Comparison of ENCODE assay signal across 24 cellular contexts in the genomic region with DNA sequence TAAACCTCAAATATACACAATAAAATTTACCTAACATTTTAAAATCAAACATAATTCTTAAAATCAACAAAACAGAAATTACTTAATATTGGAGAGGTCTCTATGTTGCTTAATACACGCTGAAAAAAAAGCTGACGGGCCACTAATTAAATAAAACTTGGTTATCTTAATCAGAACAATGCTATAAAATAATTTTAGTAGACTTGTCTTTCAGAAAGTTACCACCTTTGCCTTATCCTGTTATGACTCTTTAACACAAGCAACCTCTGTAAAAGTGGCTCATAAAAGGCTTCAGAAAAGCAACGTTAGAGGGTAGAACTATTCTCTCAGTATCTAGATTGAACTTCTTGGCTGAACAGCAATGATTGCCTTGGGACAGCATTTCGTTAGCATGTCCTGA.
"Had no signal": no experiment of that assay in that cellular context is flagged by ENCODE, and none has a peak within 500 bp of the region (broad histone marks: within the 10 kb centered on the region; RNA-seq: fewer than 3 reads in every experiment).

No MANE protein-coding gene starts in this region.

- DNase-seq: colonic mucosa; cortex of kidney; dermis blood vessel endothelial cell; dorsolateral prefrontal cortex; effector CD4-positive, alpha-beta T cell; effector CD8-positive, alpha-beta T cell; effector memory CD4-positive, alpha-beta T cell; effector memory CD8-positive, alpha-beta T cell; endodermal cell; erythroblast; esophagus squamous epithelium; foreskin fibroblast; foreskin keratinocyte; foreskin melanocyte; gastrocnemius medialis; glutamatergic neuron; head of caudate nucleus; heart left ventricle; heart right ventricle had no signal

- H3K27ac ChIP-seq: colonic mucosa, coronary artery, dorsolateral prefrontal cortex, epithelial cell of prostate, esophagus muscularis mucosa, esophagus squamous epithelium, foreskin keratinocyte, gastrocnemius medialis, gastroesophageal sphincter, heart left ventricle, heart right ventricle had no signal

- H3K4me3 ChIP-seq: colonic mucosa, coronary artery, dorsolateral prefrontal cortex, esophagus muscularis mucosa, esophagus squamous epithelium, gastrocnemius medialis, gastroesophageal sphincter, heart left ventricle, heart right ventricle had no signal

- H3K9me3 ChIP-seq: colonic mucosa, esophagus muscularis mucosa, esophagus squamous epithelium, gastrocnemius medialis, gastroesophageal sphincter, heart left ventricle, heart right ventricle had no signal

- H3K4me1 ChIP-seq: colonic mucosa, esophagus muscularis mucosa, esophagus squamous epithelium, foreskin keratinocyte, gastrocnemius medialis, gastroesophageal sphincter, heart left ventricle, heart right ventricle had no signal

- H3K27me3 ChIP-seq: colonic mucosa, dorsolateral prefrontal cortex, esophagus muscularis mucosa, esophagus squamous epithelium, foreskin keratinocyte, gastrocnemius medialis, gastroesophageal sphincter, heart left ventricle, heart right ventricle had no signal

- H3K36me3 ChIP-seq: colonic mucosa, esophagus muscularis mucosa, esophagus squamous epithelium, gastrocnemius medialis, gastroesophageal sphincter, heart left ventricle, heart right ventricle had no signal

- ATAC-seq: effector memory CD8-positive, alpha-beta T cell; esophagus mucosa; foreskin keratinocyte; gastrocnemius medialis; gastroesophageal sphincter; heart left ventricle; heart right ventricle had no signal
